14 cellular contexts compared by ENCODE assay signal in the genomic region with DNA sequence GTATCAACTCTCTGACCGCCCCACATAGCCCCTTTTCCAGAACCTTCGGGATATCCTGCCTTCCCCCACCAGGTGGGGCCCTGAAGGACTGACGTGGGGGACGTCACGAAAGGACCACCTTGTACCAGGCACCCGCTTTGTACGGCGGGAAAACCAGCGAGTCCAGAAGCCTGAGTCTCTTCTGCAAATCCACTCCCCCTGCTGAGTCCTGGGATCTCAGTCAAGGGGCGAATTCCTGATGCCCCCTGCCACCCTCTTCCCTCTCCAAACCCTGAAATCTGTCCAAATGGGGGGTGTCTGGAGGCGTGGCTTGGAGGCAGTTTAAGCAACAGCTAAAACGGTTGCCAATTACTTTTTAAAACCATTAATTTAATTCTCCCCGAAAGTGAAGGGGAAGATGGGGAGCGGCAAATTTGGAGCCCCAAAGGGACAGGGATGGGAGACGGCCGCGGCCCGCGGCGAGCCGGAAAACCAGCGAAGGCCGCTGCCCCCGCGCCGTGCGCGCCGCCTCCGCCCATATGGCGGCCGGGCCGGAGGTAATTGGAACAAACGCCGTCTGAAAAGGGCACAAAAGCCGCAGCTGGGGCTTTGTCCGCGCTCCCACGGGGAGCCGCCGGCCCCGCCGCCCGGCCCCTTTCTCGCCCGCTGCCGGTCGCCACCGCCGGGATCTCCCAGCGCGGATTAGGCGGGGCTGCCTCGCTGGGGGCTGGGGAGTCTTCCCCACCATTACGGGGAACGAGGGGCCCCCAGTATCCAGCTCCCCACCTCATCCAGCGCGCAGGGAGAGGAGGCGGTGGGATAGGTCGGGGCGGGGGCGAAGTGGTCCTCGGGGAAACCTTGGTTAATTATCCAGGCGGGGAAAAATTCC. TPM values are rescaled to one million over a fixed set of nuclear protein-coding genes. Genes with fewer than 3 reads are reported as not detected.
DNase-seq lines count a peak whose midpoint lies in the region; ATAC-seq and TF ChIP-seq lines count a peak whose summit lies in the region.
"Had no signal": no experiment of that assay in that cellular context is flagged by ENCODE, and none has a peak within 500 bp of the region (broad histone marks: within the 10 kb centered on the region; RNA-seq: fewer than 3 reads in every experiment).

No MANE protein-coding gene starts in this region.

- no peak overlapping the region for H3K18ac ChIP-seq in trophoblast cell (ENCODE audit: low read length)

- H3K4me2 ChIP-seq in BLaER1 treated with 17β-estradiol and CSF1 and Interleukin-3, amounts not matched to agents 10 nM and 100 nM = peak overlapping the region; percentile 41 to 81 (median 57)
- no peak overlapping the region for H3K4me2 ChIP-seq in trophoblast cell (ENCODE audit: low read length)

- no peaks in the 10 kb centered on the region for H3K36me3 ChIP-seq in BLaER1 treated with 17β-estradiol and CSF1 and Interleukin-3, amounts not matched to agents 10 nM and 100 nM
- H3K36me3 ChIP-seq in mesodermal cell (ENCODE audit: control insufficient read depth, insufficient read depth, low read length) (no peaks in the 10 kb centered on the region), trophoblast cell (ENCODE audit: control insufficient read depth in 1 of 2, insufficient read depth in 2 of 2, low read length in 2 of 2) (no peaks in the 10 kb centered on the region)

- H3K9me3 ChIP-seq in BLaER1 treated with 17β-estradiol and CSF1 and Interleukin-3, amounts not matched to agents 10 nM and 100 nM (replicated peaks in 1 of 11) = peaks cover 10 to 36% (median 25%) of the 10 kb centered on the region in 11 experiments; a peak in 20 of 22 replicates
- H3K9me3 ChIP-seq in mesodermal cell (ENCODE audit: control insufficient read depth, low read length) (no peaks in the 10 kb centered on the region), trophoblast cell (ENCODE audit: insufficient read depth, low read depth, low read length) (peaks cover 12% of the 10 kb centered on the region)
- H3K9me3 ChIP-seq: mucosa of descending colon had no signal

- no peak overlapping the region for H2BK12ac ChIP-seq in trophoblast cell (ENCODE audit: low read length)

- no peaks in the 10 kb centered on the region for H3K79me1 ChIP-seq in trophoblast cell (ENCODE audit: low read length)

- no peak overlapping the region for H3K23ac ChIP-seq in trophoblast cell (ENCODE audit: low read length)

- no peak overlapping the region for H2BK5ac ChIP-seq in trophoblast cell (ENCODE audit: low read depth, low read length, poor library complexity)

- peaks cover 0 to 3% of the 10 kb centered on the region in 2 donors for H3K36me3 Mint-ChIP-seq in activated T-cell treated with anti-CD3 and anti-CD28 coated beads, Interleukin-2, amount 50 U/mL, for 72 hours (ENCODE audit: insufficient read depth in 2 of 2)

- H4K12ac ChIP-seq in trophoblast cell (ENCODE audit: low read depth, low read length) = no peak overlapping the region

- H2AFZ ChIP-seq in trophoblast cell (ENCODE audit: insufficient read depth, low read length, poor library complexity) = no peak overlapping the region

- intact Hi-C loops in lower leg skin (cut with DNase I; ENCODE audit: low total_unique reads) = loop anchor here (10.0 kb wide), 1 partner anchor 450 kb away; no protein-coding TSS in a partner anchor

- 0 to 1% methylated on average over 42 to 49 of the region's 64 CpGs for WGBS in mesodermal cell (ENCODE audit: insufficient coverage in 2 of 2), 2 experiments
- WGBS in lower leg skin, 2 donors = 1 to 2% methylated on average over 54 to 56 of the region's 64 CpGs
- WGBS in trophoblast cell (ENCODE audit: extremely low coverage, insufficient coverage, insufficient read length) = no CpG with 5 or more reads among the region's 64 CpGs

- peaks cover 0 to 64% (median 29%) of the 10 kb centered on the region in 11 experiments; a peak in 13 of 22 replicates for H4K20me1 ChIP-seq in BLaER1 treated with 17β-estradiol and CSF1 and Interleukin-3, amounts not matched to agents 10 nM and 100 nM

- no peak for TF ChIP-seq POLR2A in lower leg skin (IDR thresholded peaks at IDR 0.05)

- no peak overlapping the region for H2AK5ac ChIP-seq in trophoblast cell (ENCODE audit: low read length)

- ATAC-seq in activated T-cell treated with anti-CD3 and anti-CD28 coated beads, Interleukin-2, amount 50 U/mL, for 72 hours (replicated peaks in 1 of 2) = no peak
- ATAC-seq: mucosa of descending colon had no signal

- peak; percentile 21 for DNase-seq in DMS53 treated with DMSO at 0.1 percent for 48 hours (lab: John Stamatoyannopoulos, UW; ENCODE audit: unreplicated experiment)
- DNase-seq in activated T-cell treated with anti-CD3 and anti-CD28 coated beads, Interleukin-2, amount 50 U/mL, for 72 hours = no peak
- no peak for DNase-seq in lower leg skin (ENCODE audit: low spot score in 2 of 2)
- no peak for DNase-seq in NOMO-1 treated with dmso at 0.1 percent for 144 hours (lab: John Stamatoyannopoulos, UW; ENCODE audit: unreplicated experiment)
- DNase-seq in NCI-H1048 (lab: John Stamatoyannopoulos, UW) = no peak
- no peak for DNase-seq in trophoblast cell
- DNase-seq: DND-41; mucosa of descending colon; stimulated activated CD4-positive, alpha-beta T cell treated with anti-CD3 and anti-CD28 coated beads, Interleukin-15, amount 100 ng/mL, for 24 hours; stimulated activated naive CD4-positive, alpha-beta T cell treated with Interleukin-2 at 50 U/mL for 16 hours had no signal

- H3K4me3 Mint-ChIP-seq in activated T-cell treated with anti-CD3 and anti-CD28 coated beads, Interleukin-2, amount 50 U/mL, for 72 hours = peak overlapping the region; percentile 59 to 76

- H3K9me3 Mint-ChIP-seq in activated T-cell treated with anti-CD3 and anti-CD28 coated beads, Interleukin-2, amount 50 U/mL, for 72 hours = no peaks in the 10 kb centered on the region
- H3K9me3 Mint-ChIP-seq: central memory CD8-positive, alpha-beta T cell had no signal

- peak overlapping the region in 1 of 11 experiments; percentile 19; a peak in 2 of 22 replicates for H3K9ac ChIP-seq in BLaER1 treated with 17β-estradiol and CSF1 and Interleukin-3, amounts not matched to agents 10 nM and 100 nM
- no peak overlapping the region for H3K9ac ChIP-seq in trophoblast cell (ENCODE audit: low read length)

- no peak overlapping the region for H4K91ac ChIP-seq in trophoblast cell (ENCODE audit: low read depth, low read length)

- no peak overlapping the region for H3K4ac ChIP-seq in trophoblast cell (ENCODE audit: low read depth, low read length)

- H2BK120ac ChIP-seq in trophoblast cell (ENCODE audit: insufficient read depth, low read length, poor library complexity) = no peak overlapping the region

- H3K27me3 ChIP-seq in BLaER1 treated with 17β-estradiol and CSF1 and Interleukin-3, amounts not matched to agents 10 nM and 100 nM = peaks cover 74 to 83% (median 80%) of the 10 kb centered on the region in 11 experiments
- peaks cover 78% of the 10 kb centered on the region for H3K27me3 ChIP-seq in trophoblast cell (ENCODE audit: insufficient read depth, low read length)

- H3K27ac Mint-ChIP-seq in activated T-cell treated with anti-CD3 and anti-CD28 coated beads, Interleukin-2, amount 50 U/mL, for 72 hours = no peak overlapping the region

- no peak overlapping the region for H3K27ac ChIP-seq in BLaER1 treated with 17β-estradiol and CSF1 and Interleukin-3, amounts not matched to agents 10 nM and 100 nM
- H3K27ac ChIP-seq in mesodermal cell (ENCODE audit: low read depth, low read length, severe bottlenecking) = no peak overlapping the region
- H3K27ac ChIP-seq in trophoblast cell (ENCODE audit: low read depth, low read length) = no peak overlapping the region

- peaks cover 20% of the 10 kb centered on the region for H3K4me1 Mint-ChIP-seq in activated T-cell treated with anti-CD3 and anti-CD28 coated beads, Interleukin-2, amount 50 U/mL, for 72 hours (ENCODE audit: low read depth)

- H3K79me2 ChIP-seq in trophoblast cell (ENCODE audit: control insufficient read depth, insufficient read depth, low read length, poor library complexity) = no peaks in the 10 kb centered on the region

- H4K8ac ChIP-seq in trophoblast cell (ENCODE audit: low read depth, low read length) = no peak overlapping the region

- peaks cover 0 to 19% (median 7%) of the 10 kb centered on the region in 10 experiments; a peak in 11 of 20 replicates for H3K4me1 ChIP-seq in BLaER1 treated with 17β-estradiol and CSF1 and Interleukin-3, amounts not matched to agents 10 nM and 100 nM
- H3K4me1 ChIP-seq in mesodermal cell (ENCODE audit: control insufficient read depth, insufficient read depth, low read length, poor library complexity, severe bottlenecking) (peaks cover 13% of the 10 kb centered on the region), trophoblast cell (ENCODE audit: control insufficient read depth in 1 of 2, insufficient read depth in 2 of 2, low read length in 2 of 2) (peaks cover 2 to 4% of the 10 kb centered on the region in 2 experiments)

- H3K4me3 ChIP-seq in BLaER1 treated with 17β-estradiol and CSF1 and Interleukin-3, amounts not matched to agents 10 nM and 100 nM = peak overlapping the region in 9 of 10 experiments; percentile 21 to 50 (median 41); a peak in 12 of 20 replicates
- H3K4me3 ChIP-seq in mesodermal cell (ENCODE audit: extremely low read depth, insufficient read depth, low read length, poor library complexity, severe bottlenecking) = peak overlapping the region; percentile 5
- H3K4me3 ChIP-seq in lower leg skin (ENCODE audit: low read depth, poor library complexity, severe bottlenecking) = no peak overlapping the region
- H3K4me3 ChIP-seq in trophoblast cell (ENCODE audit: low read depth, low read length) = no peak overlapping the region
- H3K4me3 ChIP-seq: mucosa of descending colon had no signal

- H3K14ac ChIP-seq in trophoblast cell (ENCODE audit: low read length) = no peak overlapping the region

- no peak for TF ChIP-seq CTCF in lower leg skin (IDR thresholded peaks at IDR 0.05)

- peaks cover 70% of the 10 kb centered on the region for H3K27me3 Mint-ChIP-seq in activated T-cell treated with anti-CD3 and anti-CD28 coated beads, Interleukin-2, amount 50 U/mL, for 72 hours (ENCODE audit: low read depth)

RNA-seq across cellular contexts. Expression of a gene that starts 6.6 kb away (rescaled TPM):
- total RNA-seq in activated T-cell treated with anti-CD3 and anti-CD28 coated beads, Interleukin-2, amount 50 U/mL, for 72 hours = under 1 TPM; 0.07 to 0.19 TPM
- 0.07 TPM for polyA plus RNA-seq in mesodermal cell (2013, experiment 1 of 2)
- 0.10 TPM for polyA plus RNA-seq in mesodermal cell (2013, experiment 2 of 2)
- not detected for total RNA-seq in lower leg skin
- 0.12 and 0.19 TPM in 2 replicates for polyA plus RNA-seq in trophoblast cell (2013)
- total RNA-seq: mucosa of descending colon; T-helper 2 cell treated with Interferon-gamma antibody and Interleukin-4, amounts not matched to agents 100 ng/mL and 5 ng/mL, for 36 hours had no signal

RNA-seq across cellular contexts. Expression of a gene that starts 42.9 kb away (rescaled TPM):
- 1 to 10 TPM in 1 of 2 donors, under 1 TPM in 1; 0.29 to 3.2 TPM for total RNA-seq in activated T-cell treated with anti-CD3 and anti-CD28 coated beads, Interleukin-2, amount 50 U/mL, for 72 hours
- polyA plus RNA-seq in mesodermal cell (2013, experiment 1 of 2) = 4.1 TPM
- 4.2 TPM for polyA plus RNA-seq in mesodermal cell (2013, experiment 2 of 2)
- total RNA-seq in lower leg skin = 1 to 10 TPM in 2 of 4 donors, under 1 TPM in 1, not detected in 1; 0.46 to 1.8 (median 1.4) TPM
- polyA plus RNA-seq in trophoblast cell (2013) = 1.4 and 1.8 TPM in 2 replicates

Comparison
In these comparisons a context has a peak if more than half of its experiments do, and no peak if none do; other contexts are left out.
1. H3K4me3 ChIP-seq: peak in BLaER1 treated with 17β-estradiol and CSF1 and Interleukin-3, amounts not matched to agents 10 nM and 100 nM (9 of 10) and mesodermal cell (single experiment); none in lower leg skin (single experiment) and trophoblast cell (single experiment).